ENCODE assay signal across 1 cellular context in genomic region chr15:60255390-60255789, GRCh38.
TF ChIP-seq lines count a peak whose summit lies in the region.

No MANE protein-coding gene starts in this region.

TF ChIP-seq in GM12878, 131 proteins besides CTCF, POLR2A, EP300 and RAD21 (continued from another document):
- TF ChIP-seq, protein P1, sequence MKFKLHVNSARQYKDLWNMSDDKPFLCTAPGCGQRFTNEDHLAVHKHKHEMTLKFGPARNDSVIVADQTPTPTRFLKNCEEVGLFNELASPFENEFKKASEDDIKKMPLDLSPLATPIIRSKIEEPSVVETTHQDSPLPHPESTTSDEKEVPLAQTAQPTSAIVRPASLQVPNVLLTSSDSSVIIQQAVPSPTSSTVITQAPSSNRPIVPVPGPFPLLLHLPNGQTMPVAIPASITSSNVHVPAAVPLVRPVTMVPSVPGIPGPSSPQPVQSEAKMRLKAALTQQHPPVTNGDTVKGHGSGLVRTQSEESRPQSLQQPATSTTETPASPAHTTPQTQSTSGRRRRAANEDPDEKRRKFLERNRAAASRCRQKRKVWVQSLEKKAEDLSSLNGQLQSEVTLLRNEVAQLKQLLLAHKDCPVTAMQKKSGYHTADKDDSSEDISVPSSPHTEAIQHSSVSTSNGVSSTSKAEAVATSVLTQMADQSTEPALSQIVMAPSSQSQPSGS (IDR thresholded peaks at IDR 0.05; ENCODE audit: low read length), result no peak
- TF ChIP-seq NFXL1 (IDR thresholded peaks at IDR 0.05; ENCODE audit: borderline replicate concordance) (no peak), IRF4 (IDR thresholded peaks at IDR 0.05; ENCODE audit: low read depth, low read length) (peak; percentile 91), NKRF (conservative IDR thresholded peaks at IDR 0.05) (no peak), BRCA1 (IDR thresholded peaks at IDR 0.05; ENCODE audit: low read depth, low read length) (no peak), HDAC6 (IDR thresholded peaks at IDR 0.05; ENCODE audit: unreplicated experiment) (no peak), ZNF217 (IDR thresholded peaks at IDR 0.05) (no peak), MTA3 (IDR thresholded peaks at IDR 0.05; ENCODE audit: borderline replicate concordance, low read length) (no peak), DPF2 (IDR thresholded peaks at IDR 0.05) (0 out of 2 replicates have a peak, but pooled peaks have one; percentile 33), ATF7 (IDR thresholded peaks at IDR 0.05; ENCODE audit: low read depth) (peak; percentile 69), RELB (IDR thresholded peaks at IDR 0.05; ENCODE audit: low read depth) (no peak)
- TF ChIP-seq, protein P2, sequence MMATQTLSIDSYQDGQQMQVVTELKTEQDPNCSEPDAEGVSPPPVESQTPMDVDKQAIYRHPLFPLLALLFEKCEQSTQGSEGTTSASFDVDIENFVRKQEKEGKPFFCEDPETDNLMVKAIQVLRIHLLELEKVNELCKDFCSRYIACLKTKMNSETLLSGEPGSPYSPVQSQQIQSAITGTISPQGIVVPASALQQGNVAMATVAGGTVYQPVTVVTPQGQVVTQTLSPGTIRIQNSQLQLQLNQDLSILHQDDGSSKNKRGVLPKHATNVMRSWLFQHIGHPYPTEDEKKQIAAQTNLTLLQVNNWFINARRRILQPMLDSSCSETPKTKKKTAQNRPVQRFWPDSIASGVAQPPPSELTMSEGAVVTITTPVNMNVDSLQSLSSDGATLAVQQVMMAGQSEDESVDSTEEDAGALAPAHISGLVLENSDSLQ (IDR thresholded peaks at IDR 0.05), result peak; percentile 91
- TF ChIP-seq, protein P3, sequence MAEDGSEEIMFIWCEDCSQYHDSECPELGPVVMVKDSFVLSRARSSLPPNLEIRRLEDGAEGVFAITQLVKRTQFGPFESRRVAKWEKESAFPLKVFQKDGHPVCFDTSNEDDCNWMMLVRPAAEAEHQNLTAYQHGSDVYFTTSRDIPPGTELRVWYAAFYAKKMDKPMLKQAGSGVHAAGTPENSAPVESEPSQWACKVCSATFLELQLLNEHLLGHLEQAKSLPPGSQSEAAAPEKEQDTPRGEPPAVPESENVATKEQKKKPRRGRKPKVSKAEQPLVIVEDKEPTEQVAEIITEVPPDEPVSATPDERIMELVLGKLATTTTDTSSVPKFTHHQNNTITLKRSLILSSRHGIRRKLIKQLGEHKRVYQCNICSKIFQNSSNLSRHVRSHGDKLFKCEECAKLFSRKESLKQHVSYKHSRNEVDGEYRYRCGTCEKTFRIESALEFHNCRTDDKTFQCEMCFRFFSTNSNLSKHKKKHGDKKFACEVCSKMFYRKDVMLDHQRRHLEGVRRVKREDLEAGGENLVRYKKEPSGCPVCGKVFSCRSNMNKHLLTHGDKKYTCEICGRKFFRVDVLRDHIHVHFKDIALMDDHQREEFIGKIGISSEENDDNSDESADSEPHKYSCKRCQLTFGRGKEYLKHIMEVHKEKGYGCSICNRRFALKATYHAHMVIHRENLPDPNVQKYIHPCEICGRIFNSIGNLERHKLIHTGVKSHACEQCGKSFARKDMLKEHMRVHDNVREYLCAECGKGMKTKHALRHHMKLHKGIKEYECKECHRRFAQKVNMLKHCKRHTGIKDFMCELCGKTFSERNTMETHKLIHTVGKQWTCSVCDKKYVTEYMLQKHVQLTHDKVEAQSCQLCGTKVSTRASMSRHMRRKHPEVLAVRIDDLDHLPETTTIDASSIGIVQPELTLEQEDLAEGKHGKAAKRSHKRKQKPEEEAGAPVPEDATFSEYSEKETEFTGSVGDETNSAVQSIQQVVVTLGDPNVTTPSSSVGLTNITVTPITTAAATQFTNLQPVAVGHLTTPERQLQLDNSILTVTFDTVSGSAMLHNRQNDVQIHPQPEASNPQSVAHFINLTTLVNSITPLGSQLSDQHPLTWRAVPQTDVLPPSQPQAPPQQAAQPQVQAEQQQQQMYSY (CRISPR knock-in tag; IDR thresholded peaks at IDR 0.05), result no peak
